In genomic region chr19:17123041-17123440, GRCh38 we compare ENCODE assay signal across 12 cellular contexts.
"Had no signal": no experiment of that assay in that cellular context is flagged by ENCODE, and none has a peak within 500 bp of the region (broad histone marks: within the 10 kb centered on the region; RNA-seq: fewer than 3 reads in every experiment).

No MANE protein-coding gene starts in this region.

- ATAC-seq: heart left ventricle; lower lobe of right lung; stimulated activated effector memory CD8-positive, alpha-beta T cell treated with anti-CD3 and anti-CD28 coated beads, Interleukin-12 subunit alpha, Interleukin-12 subunit beta, amount 100 ng/mL, for 72 hours; T-cell had no signal

- H3K27ac Mint-ChIP-seq: mesothelial cell of epicardium had no signal

- H3K4me3 ChIP-seq: heart left ventricle, lower lobe of right lung had no signal

- H3K27ac ChIP-seq: epithelial cell of prostate, lower lobe of right lung, WERI-Rb-1 had no signal

- DNase-seq: activated CD4-positive, alpha-beta memory T cell treated with anti-CD3 and anti-CD28 coated beads, Interleukin-2, amount 10 ng/mL, durations not matched to agents 7 days and 5 days; effector memory CD4-positive, alpha-beta T cell; foreskin melanocyte; heart left ventricle; lower lobe of right lung; T-cell; trophoblast cell; WERI-Rb-1 had no signal

- H3K27me3 ChIP-seq: heart left ventricle had no signal

- H3K9me3 Mint-ChIP-seq: activated CD4-positive, alpha-beta memory T cell treated with anti-CD3 and anti-CD28 coated beads, Interleukin-2, amount 10 ng/mL, durations not matched to agents 7 days and 5 days; dendritic cell treated with granulocyte-macrophage colony-stimulating factor and Interleukin-4, amounts not matched to agents 40 ng/mL and 50 ng/mL, for 4 days; mesothelial cell of epicardium; stimulated activated effector memory CD8-positive, alpha-beta T cell treated with anti-CD3 and anti-CD28 coated beads, Interleukin-12 subunit alpha, Interleukin-12 subunit beta, amount 100 ng/mL, for 72 hours; T-cell had no signal

- H3K9me3 ChIP-seq: heart left ventricle, lower lobe of right lung had no signal

- H3K4me3 Mint-ChIP-seq: activated CD4-positive, alpha-beta memory T cell treated with anti-CD3 and anti-CD28 coated beads, Interleukin-2, amount 10 ng/mL, durations not matched to agents 7 days and 5 days; dendritic cell treated with granulocyte-macrophage colony-stimulating factor and Interleukin-4, amounts not matched to agents 40 ng/mL and 50 ng/mL, for 4 days; mesothelial cell of epicardium; stimulated activated effector memory CD8-positive, alpha-beta T cell treated with anti-CD3 and anti-CD28 coated beads, Interleukin-12 subunit alpha, Interleukin-12 subunit beta, amount 100 ng/mL, for 72 hours; T-cell had no signal

- H3K27me3 Mint-ChIP-seq: activated CD4-positive, alpha-beta memory T cell treated with anti-CD3 and anti-CD28 coated beads, Interleukin-2, amount 10 ng/mL, durations not matched to agents 7 days and 5 days; dendritic cell treated with granulocyte-macrophage colony-stimulating factor and Interleukin-4, amounts not matched to agents 40 ng/mL and 50 ng/mL, for 4 days; T-cell had no signal
